ENCODE assay signal across 1 cellular context in the genomic region with DNA sequence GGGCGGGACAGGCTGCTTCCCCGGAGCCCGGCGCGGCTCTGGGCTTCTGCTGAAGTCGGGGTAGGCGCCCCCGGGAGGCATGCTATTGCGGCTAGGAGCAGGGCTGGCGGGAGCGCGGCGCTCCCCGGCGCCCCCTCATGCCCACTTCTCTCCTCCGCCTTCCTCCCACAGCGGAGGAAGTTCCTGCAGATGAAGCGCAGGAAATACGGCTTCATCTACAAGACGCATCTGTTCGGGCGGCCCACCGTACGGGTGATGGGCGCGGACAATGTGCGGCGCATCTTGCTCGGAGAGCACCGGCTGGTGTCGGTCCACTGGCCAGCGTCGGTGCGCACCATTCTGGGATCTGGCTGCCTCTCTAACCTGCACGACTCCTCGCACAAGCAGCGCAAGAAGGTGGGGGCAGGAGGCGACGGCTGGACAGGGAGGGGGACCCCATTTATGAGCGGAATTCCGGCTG.
A peak's percentile ranks its signal among the peaks of the same experiment; 100 is the strongest.
TF ChIP-seq lines count a peak whose summit lies in the region.

No MANE protein-coding gene starts in this region.

TF ChIP-seq in HepG2, 621 proteins besides CTCF, POLR2A, EP300 and RAD21:
- 0 out of 2 replicates have a peak, but pooled peaks have one; percentile 1 for TF ChIP-seq ZNF564 (CRISPR knock-in tag; IDR thresholded peaks at IDR 0.05)
- no peak for TF ChIP-seq ZNF383 (CRISPR knock-in tag; IDR thresholded peaks at IDR 0.05; ENCODE audit: borderline replicate concordance)
- TF ChIP-seq, protein P1, sequence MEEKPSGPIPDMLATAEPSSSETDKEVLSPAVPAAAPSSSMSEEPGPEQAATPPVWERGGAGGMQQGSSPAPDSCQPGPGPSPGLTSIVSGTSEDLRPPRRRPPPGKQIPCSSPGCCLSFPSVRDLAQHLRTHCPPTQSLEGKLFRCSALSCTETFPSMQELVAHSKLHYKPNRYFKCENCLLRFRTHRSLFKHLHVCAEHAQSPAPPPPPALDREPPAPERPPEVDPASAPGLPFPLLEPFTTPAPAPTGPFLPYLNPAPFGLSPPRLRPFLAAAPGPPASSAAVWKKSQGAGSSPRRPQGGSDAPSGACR (CRISPR knock-in tag; IDR thresholded peaks at IDR 0.05): peak; percentile 60; the same call in 1 of the 2 replicates
- TF ChIP-seq, protein P2, sequence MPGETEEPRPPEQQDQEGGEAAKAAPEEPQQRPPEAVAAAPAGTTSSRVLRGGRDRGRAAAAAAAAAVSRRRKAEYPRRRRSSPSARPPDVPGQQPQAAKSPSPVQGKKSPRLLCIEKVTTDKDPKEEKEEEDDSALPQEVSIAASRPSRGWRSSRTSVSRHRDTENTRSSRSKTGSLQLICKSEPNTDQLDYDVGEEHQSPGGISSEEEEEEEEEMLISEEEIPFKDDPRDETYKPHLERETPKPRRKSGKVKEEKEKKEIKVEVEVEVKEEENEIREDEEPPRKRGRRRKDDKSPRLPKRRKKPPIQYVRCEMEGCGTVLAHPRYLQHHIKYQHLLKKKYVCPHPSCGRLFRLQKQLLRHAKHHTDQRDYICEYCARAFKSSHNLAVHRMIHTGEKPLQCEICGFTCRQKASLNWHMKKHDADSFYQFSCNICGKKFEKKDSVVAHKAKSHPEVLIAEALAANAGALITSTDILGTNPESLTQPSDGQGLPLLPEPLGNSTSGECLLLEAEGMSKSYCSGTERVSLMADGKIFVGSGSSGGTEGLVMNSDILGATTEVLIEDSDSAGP (CRISPR knock-in tag; IDR thresholded peaks at IDR 0.05; ENCODE audit: borderline replicate concordance): peak; percentile 22; the same call in 1 of the 2 replicates
- TF ChIP-seq SMC3 (IDR thresholded peaks at IDR 0.05; ENCODE audit: low read length): no peak
- TF ChIP-seq, protein P3, sequence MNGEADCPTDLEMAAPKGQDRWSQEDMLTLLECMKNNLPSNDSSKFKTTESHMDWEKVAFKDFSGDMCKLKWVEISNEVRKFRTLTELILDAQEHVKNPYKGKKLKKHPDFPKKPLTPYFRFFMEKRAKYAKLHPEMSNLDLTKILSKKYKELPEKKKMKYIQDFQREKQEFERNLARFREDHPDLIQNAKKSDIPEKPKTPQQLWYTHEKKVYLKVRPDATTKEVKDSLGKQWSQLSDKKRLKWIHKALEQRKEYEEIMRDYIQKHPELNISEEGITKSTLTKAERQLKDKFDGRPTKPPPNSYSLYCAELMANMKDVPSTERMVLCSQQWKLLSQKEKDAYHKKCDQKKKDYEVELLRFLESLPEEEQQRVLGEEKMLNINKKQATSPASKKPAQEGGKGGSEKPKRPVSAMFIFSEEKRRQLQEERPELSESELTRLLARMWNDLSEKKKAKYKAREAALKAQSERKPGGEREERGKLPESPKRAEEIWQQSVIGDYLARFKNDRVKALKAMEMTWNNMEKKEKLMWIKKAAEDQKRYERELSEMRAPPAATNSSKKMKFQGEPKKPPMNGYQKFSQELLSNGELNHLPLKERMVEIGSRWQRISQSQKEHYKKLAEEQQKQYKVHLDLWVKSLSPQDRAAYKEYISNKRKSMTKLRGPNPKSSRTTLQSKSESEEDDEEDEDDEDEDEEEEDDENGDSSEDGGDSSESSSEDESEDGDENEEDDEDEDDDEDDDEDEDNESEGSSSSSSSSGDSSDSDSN (CRISPR knock-in tag; IDR thresholded peaks at IDR 0.05): peak; percentile 33; the same call in 1 of the 2 replicates
- TF ChIP-seq HOXA7 (CRISPR knock-in tag; IDR thresholded peaks at IDR 0.05): no peak
- TF ChIP-seq NCOA1 (CRISPR knock-in tag; IDR thresholded peaks at IDR 0.05): peak; percentile 80; the same call in 1 of the 2 replicates
- TF ChIP-seq, protein P4, sequence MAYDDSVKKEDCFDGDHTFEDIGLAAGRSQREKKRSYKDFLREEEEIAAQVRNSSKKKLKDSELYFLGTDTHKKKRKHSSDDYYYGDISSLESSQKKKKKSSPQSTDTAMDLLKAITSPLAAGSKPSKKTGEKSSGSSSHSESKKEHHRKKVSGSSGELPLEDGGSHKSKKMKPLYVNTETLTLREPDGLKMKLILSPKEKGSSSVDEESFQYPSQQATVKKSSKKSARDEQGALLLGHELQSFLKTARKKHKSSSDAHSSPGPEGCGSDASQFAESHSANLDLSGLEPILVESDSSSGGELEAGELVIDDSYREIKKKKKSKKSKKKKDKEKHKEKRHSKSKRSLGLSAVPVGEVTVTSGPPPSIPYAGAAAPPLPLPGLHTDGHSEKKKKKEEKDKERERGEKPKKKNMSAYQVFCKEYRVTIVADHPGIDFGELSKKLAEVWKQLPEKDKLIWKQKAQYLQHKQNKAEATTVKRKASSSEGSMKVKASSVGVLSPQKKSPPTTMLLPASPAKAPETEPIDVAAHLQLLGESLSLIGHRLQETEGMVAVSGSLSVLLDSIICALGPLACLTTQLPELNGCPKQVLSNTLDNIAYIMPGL (CRISPR knock-in tag; IDR thresholded peaks at IDR 0.05; ENCODE audit: borderline replicate concordance in 1 of 2, low read depth in 1 of 2): peak in 1 of 2 experiments; percentile 44; a peak in 1 of 4 replicates
- TF ChIP-seq PCBP1 (IDR thresholded peaks at IDR 0.05; ENCODE audit: borderline replicate concordance, low read depth, low read length): 0 out of 2 replicates have a peak, but pooled peaks have one; percentile 34
- TF ChIP-seq, protein P5, sequence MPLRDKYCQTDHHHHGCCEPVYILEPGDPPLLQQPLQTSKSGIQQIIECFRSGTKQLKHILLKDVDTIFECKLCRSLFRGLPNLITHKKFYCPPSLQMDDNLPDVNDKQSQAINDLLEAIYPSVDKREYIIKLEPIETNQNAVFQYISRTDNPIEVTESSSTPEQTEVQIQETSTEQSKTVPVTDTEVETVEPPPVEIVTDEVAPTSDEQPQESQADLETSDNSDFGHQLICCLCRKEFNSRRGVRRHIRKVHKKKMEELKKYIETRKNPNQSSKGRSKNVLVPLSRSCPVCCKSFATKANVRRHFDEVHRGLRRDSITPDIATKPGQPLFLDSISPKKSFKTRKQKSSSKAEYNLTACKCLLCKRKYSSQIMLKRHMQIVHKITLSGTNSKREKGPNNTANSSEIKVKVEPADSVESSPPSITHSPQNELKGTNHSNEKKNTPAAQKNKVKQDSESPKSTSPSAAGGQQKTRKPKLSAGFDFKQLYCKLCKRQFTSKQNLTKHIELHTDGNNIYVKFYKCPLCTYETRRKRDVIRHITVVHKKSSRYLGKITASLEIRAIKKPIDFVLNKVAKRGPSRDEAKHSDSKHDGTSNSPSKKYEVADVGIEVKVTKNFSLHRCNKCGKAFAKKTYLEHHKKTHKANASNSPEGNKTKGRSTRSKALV (CRISPR knock-in tag; IDR thresholded peaks at IDR 0.05): peak; percentile 97; the same call in 1 of the 2 replicates
- TF ChIP-seq, protein P6, sequence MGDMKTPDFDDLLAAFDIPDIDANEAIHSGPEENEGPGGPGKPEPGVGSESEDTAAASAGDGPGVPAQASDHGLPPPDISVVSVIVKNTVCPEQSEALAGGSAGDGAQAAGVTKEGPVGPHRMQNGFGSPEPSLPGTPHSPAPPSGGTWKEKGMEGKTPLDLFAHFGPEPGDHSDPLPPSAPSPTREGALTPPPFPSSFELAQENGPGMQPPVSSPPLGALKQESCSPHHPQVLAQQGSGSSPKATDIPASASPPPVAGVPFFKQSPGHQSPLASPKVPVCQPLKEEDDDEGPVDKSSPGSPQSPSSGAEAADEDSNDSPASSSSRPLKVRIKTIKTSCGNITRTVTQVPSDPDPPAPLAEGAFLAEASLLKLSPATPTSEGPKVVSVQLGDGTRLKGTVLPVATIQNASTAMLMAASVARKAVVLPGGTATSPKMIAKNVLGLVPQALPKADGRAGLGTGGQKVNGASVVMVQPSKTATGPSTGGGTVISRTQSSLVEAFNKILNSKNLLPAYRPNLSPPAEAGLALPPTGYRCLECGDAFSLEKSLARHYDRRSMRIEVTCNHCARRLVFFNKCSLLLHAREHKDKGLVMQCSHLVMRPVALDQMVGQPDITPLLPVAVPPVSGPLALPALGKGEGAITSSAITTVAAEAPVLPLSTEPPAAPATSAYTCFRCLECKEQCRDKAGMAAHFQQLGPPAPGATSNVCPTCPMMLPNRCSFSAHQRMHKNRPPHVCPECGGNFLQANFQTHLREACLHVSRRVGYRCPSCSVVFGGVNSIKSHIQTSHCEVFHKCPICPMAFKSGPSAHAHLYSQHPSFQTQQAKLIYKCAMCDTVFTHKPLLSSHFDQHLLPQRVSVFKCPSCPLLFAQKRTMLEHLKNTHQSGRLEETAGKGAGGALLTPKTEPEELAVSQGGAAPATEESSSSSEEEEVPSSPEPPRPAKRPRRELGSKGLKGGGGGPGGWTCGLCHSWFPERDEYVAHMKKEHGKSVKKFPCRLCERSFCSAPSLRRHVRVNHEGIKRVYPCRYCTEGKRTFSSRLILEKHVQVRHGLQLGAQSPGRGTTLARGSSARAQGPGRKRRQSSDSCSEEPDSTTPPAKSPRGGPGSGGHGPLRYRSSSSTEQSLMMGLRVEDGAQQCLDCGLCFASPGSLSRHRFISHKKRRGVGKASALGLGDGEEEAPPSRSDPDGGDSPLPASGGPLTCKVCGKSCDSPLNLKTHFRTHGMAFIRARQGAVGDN (CRISPR knock-in tag; IDR thresholded peaks at IDR 0.05): peak; percentile 48
- TF ChIP-seq HNRNPLL (IDR thresholded peaks at IDR 0.05; ENCODE audit: low read depth, low read length, poor library complexity, severe bottlenecking): peak; percentile 44
- TF ChIP-seq, protein P7, sequence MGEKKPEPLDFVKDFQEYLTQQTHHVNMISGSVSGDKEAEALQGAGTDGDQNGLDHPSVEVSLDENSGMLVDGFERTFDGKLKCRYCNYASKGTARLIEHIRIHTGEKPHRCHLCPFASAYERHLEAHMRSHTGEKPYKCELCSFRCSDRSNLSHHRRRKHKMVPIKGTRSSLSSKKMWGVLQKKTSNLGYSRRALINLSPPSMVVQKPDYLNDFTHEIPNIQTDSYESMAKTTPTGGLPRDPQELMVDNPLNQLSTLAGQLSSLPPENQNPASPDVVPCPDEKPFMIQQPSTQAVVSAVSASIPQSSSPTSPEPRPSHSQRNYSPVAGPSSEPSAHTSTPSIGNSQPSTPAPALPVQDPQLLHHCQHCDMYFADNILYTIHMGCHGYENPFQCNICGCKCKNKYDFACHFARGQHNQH (CRISPR knock-in tag; IDR thresholded peaks at IDR 0.05): no peak
- 0 out of 2 replicates have a peak, but pooled peaks have one; percentile 57 for TF ChIP-seq ZNF343 (CRISPR knock-in tag; IDR thresholded peaks at IDR 0.05)
- TF ChIP-seq MTF2 (CRISPR knock-in tag; IDR thresholded peaks at IDR 0.05; ENCODE audit: borderline replicate concordance): peak; percentile 49; the same call in 1 of the 2 replicates
- no peak for TF ChIP-seq SP4 (CRISPR knock-in tag; IDR thresholded peaks at IDR 0.05)
- no peak for TF ChIP-seq FLYWCH1 (CRISPR knock-in tag; IDR thresholded peaks at IDR 0.05)
- TF ChIP-seq, protein P8, sequence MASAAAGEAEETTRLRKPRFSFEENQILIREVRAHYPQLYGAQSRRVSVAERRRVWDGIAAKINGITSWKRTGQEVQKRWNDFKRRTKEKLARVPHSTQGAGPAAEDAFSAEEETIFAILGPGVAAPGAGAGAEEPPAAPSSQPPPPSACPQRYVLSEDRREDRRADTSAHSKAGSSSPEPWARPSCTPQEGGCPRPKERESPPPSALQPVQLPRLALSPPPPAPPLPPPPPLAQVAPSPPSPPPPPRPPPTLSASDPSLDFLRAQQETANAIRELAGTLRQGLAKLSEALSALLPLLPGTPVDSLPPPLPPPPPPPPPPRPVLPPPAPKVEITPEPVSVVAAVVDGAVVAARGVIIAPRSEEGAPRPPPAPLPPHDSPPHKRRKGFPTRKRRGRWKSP (CRISPR knock-in tag; IDR thresholded peaks at IDR 0.05): peak; percentile 49; the same call in 1 of the 2 replicates
